Comparison of ENCODE assay signal across 14 cellular contexts in the genomic region with DNA sequence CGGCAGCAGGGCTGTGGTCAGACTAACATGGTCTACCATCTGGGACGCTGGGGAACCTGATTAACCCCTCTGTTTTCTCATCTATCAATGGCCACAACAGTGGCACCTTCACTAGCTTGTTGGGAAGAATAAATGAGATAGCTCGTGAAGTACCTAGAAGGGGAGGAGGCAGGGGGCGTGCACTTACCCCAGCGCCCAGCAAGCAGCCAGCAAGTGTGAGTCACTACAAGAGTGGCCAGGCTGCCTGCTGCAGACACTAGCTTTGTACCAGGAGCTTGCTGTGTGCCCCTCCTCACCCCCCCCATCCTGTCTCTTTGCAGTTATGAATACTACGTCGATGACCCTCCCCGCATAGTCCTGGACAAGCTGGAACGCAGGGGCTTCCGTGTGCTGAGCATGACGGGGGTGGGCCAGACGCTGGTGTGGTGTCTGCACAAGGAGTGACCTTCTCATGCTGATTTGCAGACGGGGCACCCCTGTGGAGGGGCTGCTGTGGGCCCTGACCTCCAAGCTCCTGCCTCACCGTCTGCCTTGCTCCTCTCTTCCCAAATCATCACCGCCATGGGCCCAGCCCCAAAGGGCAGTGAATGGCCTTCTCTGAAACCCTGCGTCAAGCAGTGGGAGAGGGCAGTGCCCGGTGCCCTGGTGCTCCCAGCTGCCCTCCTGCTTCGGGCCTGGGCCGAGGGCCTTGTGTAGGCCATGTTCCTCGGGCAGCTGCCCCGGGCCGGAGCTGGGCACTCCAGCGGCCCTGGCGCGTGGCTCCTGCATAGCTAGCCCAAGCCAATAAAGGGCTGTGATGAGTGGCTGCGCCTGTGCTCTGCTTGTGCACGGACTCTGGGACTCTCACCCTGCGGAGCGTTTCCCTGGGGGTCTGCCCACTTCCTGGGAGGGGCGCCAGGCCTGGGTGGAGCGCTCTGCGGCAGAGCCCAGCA. TPM values are rescaled to one million over a fixed set of nuclear protein-coding genes. Genes with fewer than 3 reads are reported as not detected.
DNase-seq lines count a peak whose midpoint lies in the region; ATAC-seq and TF ChIP-seq lines count a peak whose summit lies in the region.
"Had no signal": no experiment of that assay in that cellular context is flagged by ENCODE, and none has a peak within 500 bp of the region (broad histone marks: within the 10 kb centered on the region; RNA-seq: fewer than 3 reads in every experiment).

No MANE protein-coding gene starts in this region.

- H3K9me3 Mint-ChIP-seq in naive thymus-derived CD4-positive, alpha-beta T cell: no peaks in the 10 kb centered on the region

- H3K27ac ChIP-seq in mesodermal cell (ENCODE audit: low read depth, low read length, severe bottlenecking): peak overlapping the region; percentile 5
- no peak overlapping the region for H3K27ac ChIP-seq in naive thymus-derived CD4-positive, alpha-beta T cell (ENCODE audit: low read depth, low read length)
- H3K27ac ChIP-seq: KMS-11, right atrium auricular region had no signal

- no peak overlapping the region for H3K4me3 Mint-ChIP-seq in naive thymus-derived CD4-positive, alpha-beta T cell

- 73 to 75% methylated on average over 25 to 28 of the region's 32 CpGs for WGBS in mesodermal cell (ENCODE audit: insufficient coverage in 2 of 2), 2 experiments

- peaks cover 40% of the 10 kb centered on the region for H3K4me1 ChIP-seq in mesodermal cell (ENCODE audit: control insufficient read depth, insufficient read depth, low read length, poor library complexity, severe bottlenecking)
- peaks cover 17 to 29% of the 10 kb centered on the region in 2 donors for H3K4me1 ChIP-seq in naive thymus-derived CD4-positive, alpha-beta T cell (ENCODE audit: control insufficient read depth in 2 of 2, insufficient read depth in 2 of 2, low read length in 2 of 2)

- ATAC-seq in GM18520 (IDR thresholded peaks at IDR 0.05; ENCODE audit: unreplicated experiment) (no peak), GM19023 (IDR thresholded peaks at IDR 0.05; ENCODE audit: unreplicated experiment) (no peak), GM19463 (IDR thresholded peaks at IDR 0.05; ENCODE audit: unreplicated experiment) (no peak)
- no peak for ATAC-seq in naive thymus-derived CD4-positive, alpha-beta T cell
- ATAC-seq: mucosa of descending colon had no signal

- intact Hi-C loops in naive thymus-derived CD4-positive, alpha-beta T cell (cut with micrococcal nuclease): loop anchor here in 1 of 2 donors (5.0 kb wide), 1 partner anchor 175 kb away; the partner anchor contains the start of gene KNL1

- H3K4me3 ChIP-seq in choroid plexus epithelial cell (ENCODE audit: low read depth, low read length): no peak overlapping the region
- no peak overlapping the region for H3K4me3 ChIP-seq in mesodermal cell (ENCODE audit: extremely low read depth, insufficient read depth, low read length, poor library complexity, severe bottlenecking)
- H3K4me3 ChIP-seq in naive thymus-derived CD4-positive, alpha-beta T cell (ENCODE audit: low read length): no peak overlapping the region
- H3K4me3 ChIP-seq: mucosa of descending colon, right atrium auricular region had no signal

- no peaks in the 10 kb centered on the region for H3K27me3 Mint-ChIP-seq in naive thymus-derived CD4-positive, alpha-beta T cell

- H3K36me3 ChIP-seq in mesodermal cell (ENCODE audit: control insufficient read depth, insufficient read depth, low read length): peaks cover 11% of the 10 kb centered on the region
- H3K36me3 ChIP-seq in naive thymus-derived CD4-positive, alpha-beta T cell (ENCODE audit: control insufficient read depth in 2 of 3, insufficient read depth in 3 of 3, low read length in 3 of 3): peaks cover 0 to 27% (median 0%) of the 10 kb centered on the region in 3 experiments

- TF ChIP-seq CTCF in choroid plexus epithelial cell (conservative IDR thresholded peaks at IDR 0.05; ENCODE audit: low read depth, low read length): no peak

- peaks cover 0 to 3% (median 0%) of the 10 kb centered on the region in 5 donors for H3K36me3 Mint-ChIP-seq in naive thymus-derived CD4-positive, alpha-beta T cell

- no peaks in the 10 kb centered on the region for H3K27me3 ChIP-seq in naive thymus-derived CD4-positive, alpha-beta T cell (ENCODE audit: control insufficient read depth in 2 of 2, insufficient read depth in 2 of 2, low read length in 2 of 2)
- H3K27me3 ChIP-seq: right atrium auricular region had no signal

- POLR2A ChIA-PET in naive thymus-derived CD4-positive, alpha-beta T cell (lab: Charles Lee): interaction anchor here (1.2 kb wide), 1 partner anchor 73 kb away, joined by 3 read pairs; no protein-coding TSS in a partner anchor

- peak; percentile 72 for DNase-seq in H4 (ENCODE audit: low spot score)
- peak; percentile 29 for DNase-seq in NCI-H2227 treated with DMSO at 0.1 percent for 48 hours (lab: John Stamatoyannopoulos, UW)
- peak; percentile 74 for DNase-seq in choroid plexus epithelial cell (ENCODE audit: low read depth)
- no peak for DNase-seq in naive thymus-derived CD4-positive, alpha-beta T cell
- DNase-seq: GOT3; SHP77 treated with DMSO at 0.1 percent for 48 hours; stimulated activated CD4-positive, alpha-beta T cell treated with anti-CD3 and anti-CD28 coated beads, Interleukin-4, amount 100 ng/mL, for 4 hours had no signal

- H3K4me1 Mint-ChIP-seq in naive thymus-derived CD4-positive, alpha-beta T cell: peaks cover 24 to 55% (median 49%) of the 10 kb centered on the region in 7 donors

- no peaks in the 10 kb centered on the region for H3K9me3 ChIP-seq in mesodermal cell (ENCODE audit: control insufficient read depth, low read length)
- H3K9me3 ChIP-seq in naive thymus-derived CD4-positive, alpha-beta T cell (ENCODE audit: control insufficient read depth in 2 of 3, low read length in 3 of 3): no peaks in the 10 kb centered on the region
- H3K9me3 ChIP-seq: mucosa of descending colon, right atrium auricular region had no signal

- CTCF ChIA-PET in naive thymus-derived CD4-positive, alpha-beta T cell (lab: Charles Lee): no interaction called here

- H3K27ac Mint-ChIP-seq in naive thymus-derived CD4-positive, alpha-beta T cell: peak overlapping the region in 2 of 9 donors; percentile 48 to 59

RNA-seq across cellular contexts. Expression of gene C15orf62, which starts 2.6 kb away (rescaled TPM):
- 0.45 TPM in 1 of 2 replicates, not detected in the other for total RNA-seq in H4 (2014; rRNA removed; shearing (Covaris generic))
- 0.48 TPM for polyA plus RNA-seq in mesodermal cell (2013, experiment 1 of 2)
- polyA plus RNA-seq in mesodermal cell (2013, experiment 2 of 2): 0.35 TPM
- 1 to 10 TPM in 3 of 5 experiments, under 1 TPM in 2; 0.73 to 2.8 (median 1.3) TPM for total RNA-seq in naive thymus-derived CD4-positive, alpha-beta T cell
- under 1 TPM; 0.35 to 0.67 TPM for polyA plus RNA-seq in naive thymus-derived CD4-positive, alpha-beta T cell

RNA-seq across cellular contexts. Expression of gene GCHFR, which starts 3.3 kb away (rescaled TPM):
- total RNA-seq in H4 (2014; rRNA removed; shearing (Covaris generic)): 43.2 and 49.0 TPM in 2 replicates
- 23.3 TPM for polyA plus RNA-seq in mesodermal cell (2013, experiment 1 of 2)
- polyA plus RNA-seq in mesodermal cell (2013, experiment 2 of 2): 24.0 TPM
- 10 to 100 TPM; 14.5 to 38.3 (median 18.1) TPM for total RNA-seq in naive thymus-derived CD4-positive, alpha-beta T cell
- 10 to 100 TPM; 65.7 to 83.2 TPM for polyA plus RNA-seq in naive thymus-derived CD4-positive, alpha-beta T cell

RNA-seq across cellular contexts. Expression of gene RMDN3, which starts 12.1 kb away (rescaled TPM):
- total RNA-seq in H4 (2014; rRNA removed; shearing (Covaris generic)): 10.1 and 10.4 TPM in 2 replicates
- 21.5 TPM for polyA plus RNA-seq in mesodermal cell (2013, experiment 1 of 2)
- 19.2 TPM for polyA plus RNA-seq in mesodermal cell (2013, experiment 2 of 2)
- total RNA-seq in naive thymus-derived CD4-positive, alpha-beta T cell: 10 to 100 TPM; 19.5 to 44.0 (median 31.9) TPM
- 10 to 100 TPM; 15.7 to 20.2 TPM for polyA plus RNA-seq in naive thymus-derived CD4-positive, alpha-beta T cell

RNA-seq across cellular contexts. Expression of gene ZFYVE19, which starts 39.7 kb away (rescaled TPM):
- total RNA-seq in H4 (2014; rRNA removed; shearing (Covaris generic)): 29.4 and 32.2 TPM in 2 replicates
- 19.7 TPM for polyA plus RNA-seq in mesodermal cell (2013, experiment 1 of 2)
- polyA plus RNA-seq in mesodermal cell (2013, experiment 2 of 2): 18.6 TPM
- total RNA-seq in naive thymus-derived CD4-positive, alpha-beta T cell: 10 to 100 TPM; 17.9 to 31.9 (median 30.5) TPM
- polyA plus RNA-seq in naive thymus-derived CD4-positive, alpha-beta T cell: 10 to 100 TPM; 15.7 to 22.7 TPM

RNA-seq across cellular contexts. Expression of gene DNAJC17, which starts 40.1 kb away (rescaled TPM):
- 50.4 and 60.5 TPM in 2 replicates for total RNA-seq in H4 (2014; rRNA removed; shearing (Covaris generic))
- 36.0 TPM for polyA plus RNA-seq in mesodermal cell (2013, experiment 1 of 2)
- 42.1 TPM for polyA plus RNA-seq in mesodermal cell (2013, experiment 2 of 2)
- 10 to 100 TPM; 28.8 to 50.9 (median 36.7) TPM for total RNA-seq in naive thymus-derived CD4-positive, alpha-beta T cell
- polyA plus RNA-seq in naive thymus-derived CD4-positive, alpha-beta T cell: 10 to 100 TPM; 31.0 to 35.5 TPM

Comparison
In these comparisons a context has a peak if more than half of its experiments do, and no peak if none do; other contexts are left out.
1. DNase-seq: peak in H4 (single experiment), NCI-H2227 treated with DMSO at 0.1 percent for 48 hours (single experiment) and choroid plexus epithelial cell (single experiment); none in naive thymus-derived CD4-positive, alpha-beta T cell (0 of 9).